ENCODE assay signal across 30 cellular contexts in genomic region chr7:44540592-44541027, GRCh38. TPM values are rescaled to one million over a fixed set of nuclear protein-coding genes. Genes with fewer than 3 reads are reported as not detected.
"Had no signal": no experiment of that assay in that cellular context is flagged by ENCODE, and none has a peak within 500 bp of the region (broad histone marks: within the 10 kb centered on the region; RNA-seq: fewer than 3 reads in every experiment).

No MANE protein-coding gene starts in this region.

- H3K36me3 ChIP-seq: breast epithelium, left lung, neutrophil, pancreas, suprapubic skin, tibial nerve, uterus had no signal

- H3K4me1 ChIP-seq: pancreas, tibial nerve, uterus had no signal

- H3K36me3 Mint-ChIP-seq: activated naive CD8-positive, alpha-beta T cell treated with anti-CD3 and anti-CD28 coated beads, Interleukin-2, amount 10 ng/mL, durations not matched to agents 7 days and 5 days; immature natural killer cell; mesothelial cell of epicardium; natural killer cell treated with Interleukin-12 subunit alpha and Interleukin-12 subunit beta and Interleukin-15 and Interleukin-18, amount 100 ng/mL, for 72 hours; WTC11 had no signal

- H3K27me3 Mint-ChIP-seq: natural killer cell treated with Interleukin-12 subunit alpha and Interleukin-12 subunit beta and Interleukin-15 and Interleukin-18, amount 100 ng/mL, for 72 hours; stimulated activated naive CD8-positive, alpha-beta T cell treated with anti-CD3 and anti-CD28 coated beads, Interleukin-15, amount 100 ng/mL, for 72 hours had no signal

- H3K9me3 Mint-ChIP-seq: activated naive CD4-positive, alpha-beta T cell treated with anti-CD3 and anti-CD28 coated beads for 36 hours; activated naive CD8-positive, alpha-beta T cell treated with anti-CD3 and anti-CD28 coated beads, Interleukin-2, amount 10 ng/mL, durations not matched to agents 7 days and 5 days; activated T-cell treated with anti-CD3 and anti-CD28 coated beads, Interleukin-2, amount 50 U/mL, for 72 hours; immature natural killer cell; mesothelial cell of epicardium; natural killer cell treated with Interleukin-12 subunit alpha and Interleukin-12 subunit beta and Interleukin-15 and Interleukin-18, amount 100 ng/mL, for 72 hours; stimulated activated naive CD8-positive, alpha-beta T cell treated with anti-CD3 and anti-CD28 coated beads, Interleukin-15, amount 100 ng/mL, for 72 hours; T-helper 1 cell treated with Interleukin-12 subunit alpha and Interleukin-12 subunit beta and Interleukin-4 antibody, amounts not matched to agents 30 μg/mL and 1 μg/mL, for 36 hours; WTC11 had no signal

- FAIRE-seq: endometrium, pancreas had no signal

- H3K27ac ChIP-seq: breast epithelium, coronary artery, foreskin keratinocyte, left lung, neutrophil, pancreas, suprapubic skin, tibial nerve, uterus had no signal

- ATAC-seq: activated CD4-positive, alpha-beta T cell treated with anti-CD3 and anti-CD28 coated beads for 36 hours; activated T-cell treated with anti-CD3 and anti-CD28 coated beads, Interleukin-2, amount 50 U/mL, for 72 hours; foreskin keratinocyte; left lung; stimulated activated naive CD8-positive, alpha-beta T cell treated with anti-CD3 and anti-CD28 coated beads, Interleukin-15, amount 100 ng/mL, for 72 hours had no signal

- H3K9me3 ChIP-seq: breast epithelium, left lung, neutrophil, pancreas, suprapubic skin, tibial nerve, uterus had no signal

- H3K27me3 ChIP-seq: breast epithelium, foreskin keratinocyte, left lung, neutrophil, pancreas, suprapubic skin, tibial nerve, uterus had no signal

- H3K4me3 ChIP-seq: breast epithelium, coronary artery, left lung, pancreas, suprapubic skin, tibial nerve, uterus had no signal

- H3K27ac Mint-ChIP-seq: activated CD4-positive, alpha-beta T cell treated with anti-CD3 and anti-CD28 coated beads for 36 hours; activated naive CD4-positive, alpha-beta T cell treated with anti-CD3 and anti-CD28 coated beads for 36 hours; activated naive CD8-positive, alpha-beta T cell treated with anti-CD3 and anti-CD28 coated beads, Interleukin-2, amount 10 ng/mL, durations not matched to agents 7 days and 5 days; activated T-cell treated with anti-CD3 and anti-CD28 coated beads, Interleukin-2, amount 50 U/mL, for 72 hours; immature natural killer cell; mesothelial cell of epicardium; natural killer cell treated with Interleukin-12 subunit alpha and Interleukin-12 subunit beta and Interleukin-15 and Interleukin-18, amount 100 ng/mL, for 72 hours; stimulated activated naive CD8-positive, alpha-beta T cell treated with anti-CD3 and anti-CD28 coated beads, Interleukin-15, amount 100 ng/mL, for 72 hours; T-helper 1 cell treated with Interleukin-12 subunit alpha and Interleukin-12 subunit beta and Interleukin-4 antibody, amounts not matched to agents 30 μg/mL and 1 μg/mL, for 36 hours; WTC11 had no signal

- H3K4me1 Mint-ChIP-seq: activated CD4-positive, alpha-beta T cell treated with anti-CD3 and anti-CD28 coated beads for 36 hours; activated naive CD8-positive, alpha-beta T cell treated with anti-CD3 and anti-CD28 coated beads, Interleukin-2, amount 10 ng/mL, durations not matched to agents 7 days and 5 days; immature natural killer cell; stimulated activated naive CD8-positive, alpha-beta T cell treated with anti-CD3 and anti-CD28 coated beads, Interleukin-15, amount 100 ng/mL, for 72 hours; WTC11 had no signal

- DNase-seq: activated CD4-positive, alpha-beta T cell treated with anti-CD3 and anti-CD28 coated beads for 36 hours; activated CD4-positive, alpha-beta T cell treated with anti-CD3 and anti-CD28 coated beads, Interleukin-2, amount 50 U/mL, for 4 hours; activated effector memory CD4-positive, alpha-beta T cell treated with Interleukin-2 at 50 U/mL for 16 hours; activated naive CD4-positive, alpha-beta T cell treated with anti-CD3 and anti-CD28 coated beads for 36 hours; activated naive CD8-positive, alpha-beta T cell treated with anti-CD3 and anti-CD28 coated beads, Interleukin-2, amount 10 ng/mL, durations not matched to agents 7 days and 5 days; activated T-cell treated with anti-CD3 and anti-CD28 coated beads, Interleukin-2, amount 50 U/mL, for 72 hours; amniotic stem cell; foreskin keratinocyte; immature natural killer cell; left lung; right cardiac atrium; stimulated activated CD4-positive, alpha-beta T cell treated with anti-CD3 and anti-CD28 coated beads, Interleukin-1b, Interleukin-23, amount 100 ng/mL, for 48 hours; stimulated activated naive CD8-positive, alpha-beta T cell treated with anti-CD3 and anti-CD28 coated beads, Interleukin-15, amount 100 ng/mL, for 72 hours; T1000; uterus had no signal

- H3K4me3 Mint-ChIP-seq: activated CD4-positive, alpha-beta T cell treated with anti-CD3 and anti-CD28 coated beads for 36 hours; activated naive CD4-positive, alpha-beta T cell treated with anti-CD3 and anti-CD28 coated beads for 36 hours; activated naive CD8-positive, alpha-beta T cell treated with anti-CD3 and anti-CD28 coated beads, Interleukin-2, amount 10 ng/mL, durations not matched to agents 7 days and 5 days; activated T-cell treated with anti-CD3 and anti-CD28 coated beads, Interleukin-2, amount 50 U/mL, for 72 hours; immature natural killer cell; mesothelial cell of epicardium; natural killer cell treated with Interleukin-12 subunit alpha and Interleukin-12 subunit beta and Interleukin-15 and Interleukin-18, amount 100 ng/mL, for 72 hours; stimulated activated naive CD8-positive, alpha-beta T cell treated with anti-CD3 and anti-CD28 coated beads, Interleukin-15, amount 100 ng/mL, for 72 hours; T-helper 1 cell treated with Interleukin-12 subunit alpha and Interleukin-12 subunit beta and Interleukin-4 antibody, amounts not matched to agents 30 μg/mL and 1 μg/mL, for 36 hours; WTC11 had no signal

RNA-seq across cellular contexts. Expression of gene NPC1L1, which starts 0.5 kb away (rescaled TPM):
- total RNA-seq: activated naive CD4-positive, alpha-beta T cell treated with anti-CD3 and anti-CD28 coated beads for 36 hours; foreskin keratinocyte; glomerular endothelial cell; lung microvascular endothelial cell; pulmonary artery endothelial cell; skeletal muscle tissue had no signal
- polyA plus RNA-seq: foreskin keratinocyte, immature natural killer cell had no signal
